24 cellular contexts compared by ENCODE assay signal in genomic region chr12:12004524-12004923, GRCh38.
A peak's percentile ranks its signal among the peaks of the same experiment; 100 is the strongest.
DNase-seq lines count a peak whose midpoint lies in the region; ATAC-seq lines count a peak whose summit lies in the region.
"Had no signal": no experiment of that assay in that cellular context is flagged by ENCODE, and none has a peak within 500 bp of the region (broad histone marks: within the 10 kb centered on the region; RNA-seq: fewer than 3 reads in every experiment).

No MANE protein-coding gene starts in this region.

- ATAC-seq in T-helper 17 cell (no peak), HG03025 (IDR thresholded peaks at IDR 0.05; ENCODE audit: low FRiP score, unreplicated experiment) (no peak)
- ATAC-seq: body of pancreas; natural killer cell treated with Interleukin-12 subunit alpha and Interleukin-12 subunit beta and Interleukin-15 and Interleukin-18, amount 100 ng/mL, for 72 hours had no signal

- H2AFZ ChIP-seq in trophoblast cell (ENCODE audit: insufficient read depth, low read length, poor library complexity): no peak overlapping the region
- H2AFZ ChIP-seq: parathyroid adenoma had no signal

- intact Hi-C loops in CD4-positive, alpha-beta memory T cell (cut with micrococcal nuclease): loop anchor here (10.0 kb wide), 2 partner anchors 50 to 130 kb away; no protein-coding TSS in a partner anchor

- no peak overlapping the region for H2BK5ac ChIP-seq in trophoblast cell (ENCODE audit: low read depth, low read length, poor library complexity)

- peaks cover 41% of the 10 kb centered on the region for H3K4me1 ChIP-seq in CD4-positive, alpha-beta memory T cell (ENCODE audit: insufficient read depth, low read length)
- peaks cover 9 to 25% of the 10 kb centered on the region in 2 experiments for H3K4me1 ChIP-seq in trophoblast cell (ENCODE audit: control insufficient read depth in 1 of 2, insufficient read depth in 2 of 2, low read length in 2 of 2)
- H3K4me1 ChIP-seq: body of pancreas, right atrium auricular region had no signal

- no peaks in the 10 kb centered on the region for H3K27me3 ChIP-seq in CD4-positive, alpha-beta memory T cell (ENCODE audit: insufficient read depth, low read length)
- H3K27me3 ChIP-seq in trophoblast cell (ENCODE audit: insufficient read depth, low read length): no peaks in the 10 kb centered on the region
- H3K27me3 ChIP-seq: body of pancreas, right atrium auricular region had no signal

- no peak overlapping the region for H4K8ac ChIP-seq in trophoblast cell (ENCODE audit: low read depth, low read length)

- WGBS in trophoblast cell (ENCODE audit: extremely low coverage, insufficient coverage, insufficient read length): 100% methylated on average over 2 of the region's 3 CpGs

- H3K79me2 ChIP-seq in trophoblast cell (ENCODE audit: control insufficient read depth, insufficient read depth, low read length, poor library complexity): no peaks in the 10 kb centered on the region
- H3K79me2 ChIP-seq: parathyroid adenoma had no signal

- H2AK5ac ChIP-seq in trophoblast cell (ENCODE audit: low read length): no peak overlapping the region

- H2BK12ac ChIP-seq in trophoblast cell (ENCODE audit: low read length): no peak overlapping the region

- POLR2A ChIA-PET in CD4-positive, alpha-beta memory T cell (lab: Charles Lee; ENCODE audit: partially characterized antibody): no interaction called here

- peaks cover 0 to 4% (median 0%) of the 10 kb centered on the region in 8 donors for H3K9me3 Mint-ChIP-seq in CD4-positive, alpha-beta memory T cell
- H3K9me3 Mint-ChIP-seq: CD8-positive, alpha-beta memory T cell had no signal

- H3K14ac ChIP-seq in trophoblast cell (ENCODE audit: low read length): no peak overlapping the region

- H3K36me3 Mint-ChIP-seq in CD4-positive, alpha-beta memory T cell: peaks cover 3 to 4% of the 10 kb centered on the region in 2 donors
- peaks cover 5% of the 10 kb centered on the region for H3K36me3 Mint-ChIP-seq in T-helper 17 cell (ENCODE audit: low read depth)

- no peak overlapping the region for H4K12ac ChIP-seq in trophoblast cell (ENCODE audit: low read depth, low read length)

- H3K36me3 ChIP-seq in CD4-positive, alpha-beta memory T cell (ENCODE audit: insufficient read depth, low read length): no peaks in the 10 kb centered on the region
- no peaks in the 10 kb centered on the region for H3K36me3 ChIP-seq in trophoblast cell (ENCODE audit: control insufficient read depth in 1 of 2, insufficient read depth in 2 of 2, low read length in 2 of 2)
- H3K36me3 ChIP-seq: right atrium auricular region, WERI-Rb-1 had no signal

- H3K4me3 ChIP-seq in CD4-positive, alpha-beta memory T cell (ENCODE audit: low read length in 2 of 2): no peak overlapping the region
- H3K4me3 ChIP-seq in trophoblast cell (ENCODE audit: low read depth, low read length): no peak overlapping the region
- H3K4me3 ChIP-seq: body of pancreas, right atrium auricular region, SK-N-MC had no signal

- no peak overlapping the region for H2BK120ac ChIP-seq in trophoblast cell (ENCODE audit: insufficient read depth, low read length, poor library complexity)

- H3K4me3 Mint-ChIP-seq in CD4-positive, alpha-beta memory T cell: no peak overlapping the region
- no peak overlapping the region for H3K4me3 Mint-ChIP-seq in T-helper 17 cell
- H3K4me3 Mint-ChIP-seq: natural killer cell treated with Interleukin-12 subunit alpha and Interleukin-12 subunit beta and Interleukin-15 and Interleukin-18, amount 100 ng/mL, for 72 hours; T-helper 2 cell treated with Interferon-gamma antibody and Interleukin-4, amounts not matched to agents 5 μg/mL and 100 μg/mL, for 36 hours had no signal

- DNase-seq in DMS53 (lab: John Stamatoyannopoulos, UW) (peak; percentile 27), DMS53 treated with DMSO at 0.1 percent for 48 hours (lab: John Stamatoyannopoulos, UW; ENCODE audit: unreplicated experiment) (no peak), NCI-H1694 treated with DMSO at 0.1 percent for 48 hours (lab: John Stamatoyannopoulos, UW) (peak; percentile 71), T-helper 17 cell (no peak), NCI-H2081 (lab: John Stamatoyannopoulos, UW) (no peak), trophoblast cell (no peak)
- no peak for DNase-seq in CD4-positive, alpha-beta memory T cell
- DNase-seq: activated CD4-positive, alpha-beta T cell treated with anti-CD3 and anti-CD28 coated beads, Interleukin-2, amount 50 U/mL, for 4 hours; activated CD8-positive, alpha-beta memory T cell treated with anti-CD3 and anti-CD28 coated beads, Interleukin-2, amount 50 U/mL, for 48 hours; body of pancreas; CD8-positive, alpha-beta memory T cell; cerebellar nuclear complex; kidney; NCI-H1048; NCI-H446; RPMI8226; WERI-Rb-1 had no signal

- H3K79me1 ChIP-seq in trophoblast cell (ENCODE audit: low read length): peaks cover 15% of the 10 kb centered on the region

- no peak overlapping the region for H3K23ac ChIP-seq in trophoblast cell (ENCODE audit: low read length)

- no peaks in the 10 kb centered on the region for H3K27me3 Mint-ChIP-seq in CD4-positive, alpha-beta memory T cell
- no peaks in the 10 kb centered on the region for H3K27me3 Mint-ChIP-seq in T-helper 17 cell
- H3K27me3 Mint-ChIP-seq: CD8-positive, alpha-beta memory T cell had no signal

- no peak overlapping the region for H4K91ac ChIP-seq in trophoblast cell (ENCODE audit: low read depth, low read length)

- no peak overlapping the region for H3K4me2 ChIP-seq in trophoblast cell (ENCODE audit: low read length)

- peaks cover 50 to 81% (median 66%) of the 10 kb centered on the region in 4 donors for H3K4me1 Mint-ChIP-seq in CD4-positive, alpha-beta memory T cell
- peaks cover 33% of the 10 kb centered on the region for H3K4me1 Mint-ChIP-seq in T-helper 17 cell

- CTCF ChIA-PET in CD4-positive, alpha-beta memory T cell (lab: Charles Lee; ENCODE audit: partially characterized antibody): interaction anchor here (1.2 to 7.0 kb wide), 2 partner anchors 28 to 112 kb away, joined by 3 to 41 read pairs; no protein-coding TSS in a partner anchor

- no peak overlapping the region for H3K27ac ChIP-seq in CD4-positive, alpha-beta memory T cell (ENCODE audit: low read depth, low read length)
- no peak overlapping the region for H3K27ac ChIP-seq in trophoblast cell (ENCODE audit: low read depth, low read length)
- H3K27ac ChIP-seq: body of pancreas, epithelial cell of prostate, parathyroid adenoma, right atrium auricular region, SK-N-MC, WERI-Rb-1 had no signal

- H3K9ac ChIP-seq in trophoblast cell (ENCODE audit: low read length): no peak overlapping the region
- H3K9ac ChIP-seq: parathyroid adenoma had no signal

- no peak overlapping the region for H3K18ac ChIP-seq in trophoblast cell (ENCODE audit: low read length)

- peak overlapping the region in 6 of 7 donors; percentile 15 to 75 (median 48) for H3K27ac Mint-ChIP-seq in CD4-positive, alpha-beta memory T cell
- peak overlapping the region; percentile 1 for H3K27ac Mint-ChIP-seq in T-helper 17 cell
- H3K27ac Mint-ChIP-seq: T-helper 2 cell treated with Interferon-gamma antibody and Interleukin-4, amounts not matched to agents 5 μg/mL and 100 μg/mL, for 36 hours had no signal

- no peak overlapping the region for H3K4ac ChIP-seq in trophoblast cell (ENCODE audit: low read depth, low read length)

- H3K9me3 ChIP-seq in CD4-positive, alpha-beta memory T cell (ENCODE audit: control insufficient read depth in 1 of 2, low read length in 2 of 2): no peaks in the 10 kb centered on the region
- H3K9me3 ChIP-seq in T-helper 17 cell (ENCODE audit: control insufficient read depth, low read length, poor library complexity, severe bottlenecking): no peaks in the 10 kb centered on the region
- H3K9me3 ChIP-seq in trophoblast cell (ENCODE audit: insufficient read depth, low read depth, low read length): no peaks in the 10 kb centered on the region
- H3K9me3 ChIP-seq: body of pancreas, right atrium auricular region had no signal

Comparison
In these comparisons a context has a peak if more than half of its experiments do, and no peak if none do; other contexts are left out.
1. DNase-seq: peak in DMS53 (single experiment) and NCI-H1694 treated with DMSO at 0.1 percent for 48 hours (single experiment); none in DMS53 treated with DMSO at 0.1 percent for 48 hours (single experiment), CD4-positive, alpha-beta memory T cell (0 of 5), T-helper 17 cell (0 of 3), NCI-H2081 (0 of 2) and trophoblast cell (0 of 2).